ENCODE assay signal across 1 cellular context in genomic region chr5:173452506-173452905, GRCh38.
TF ChIP-seq lines count a peak whose summit lies in the region.

No MANE protein-coding gene starts in this region.

TF ChIP-seq in IMR-90, 13 proteins besides CTCF, POLR2A, EP300 and RAD21:
- TF ChIP-seq MXI1 (IDR thresholded peaks at IDR 0.05; ENCODE audit: borderline replicate concordance, low read depth, low read length) (no peak), MAFK (IDR thresholded peaks at IDR 0.05; ENCODE audit: low read depth, low read length) (no peak), CEBPB (IDR thresholded peaks at IDR 0.05; ENCODE audit: low read depth, low read length) (peak; percentile 46)
